ENCODE assay signal across 8 cellular contexts in genomic region chr1:149811514-149811889, GRCh38. TPM values are rescaled to one million over a fixed set of nuclear protein-coding genes. Genes with fewer than 3 reads are reported as not detected.
A peak's percentile ranks its signal among the peaks of the same experiment; 100 is the strongest.
DNase-seq lines count a peak whose midpoint lies in the region; ATAC-seq, FAIRE-seq and TF ChIP-seq lines count a peak whose summit lies in the region.
"Not testable (repeated sequence)": the region's sequence is repeated elsewhere in the genome, so short reads cannot be mapped to it uniquely, and the experiment has no call there.

No MANE protein-coding gene starts in this region.

- H3K79me2 ChIP-seq in Loucy (ENCODE audit: insufficient read depth, low read length); astrocyte (ENCODE audit: insufficient read depth, low read length); neural cell (replicated peaks; ENCODE audit: insufficient read depth, low read length): not testable (repeated sequence)

- not testable (repeated sequence) for H3K27me3 ChIP-seq in Loucy (ENCODE audit: insufficient read depth, low read length, poor library complexity, severe bottlenecking); astrocyte (ENCODE audit: insufficient read depth, low read length); neural cell (ENCODE audit: insufficient read depth, low read depth, low read length); upper lobe of left lung

- H3K9me3 Mint-ChIP-seq in HFFc6; astrocyte (ENCODE audit: unreplicated experiment): not testable (repeated sequence)

- peak; percentile 33 for DNase-seq in HFFc6
- DNase-seq in astrocyte (ENCODE audit: low read depth): peak; percentile 4
- DNase-seq in glomerular visceral epithelial cell (ENCODE audit: extremely low spot score): peak; percentile 16
- peak in 1 of 2 donors; percentile 21 for DNase-seq in upper lobe of left lung

- not testable (repeated sequence) for H4K20me1 ChIP-seq in Loucy (ENCODE audit: insufficient read depth, low read length, poor library complexity, severe bottlenecking); astrocyte (ENCODE audit: insufficient read depth, low read length); neural cell (ENCODE audit: insufficient read depth)

- peak overlapping the region; percentile 91 for H3K4me3 Mint-ChIP-seq in HFFc6
- peak overlapping the region; percentile 90 for H3K4me3 Mint-ChIP-seq in astrocyte (ENCODE audit: unreplicated experiment)

- H3K4me2 ChIP-seq in Loucy (ENCODE audit: low read depth, low read length, poor library complexity, severe bottlenecking) (peak overlapping the region; percentile 76), astrocyte (ENCODE audit: low read length) (peak overlapping the region; percentile 77)
- H3K4me2 ChIP-seq in neural cell (ENCODE audit: low read length): not testable (repeated sequence)

- not testable (repeated sequence) for H3K4me1 Mint-ChIP-seq in HFFc6 (ENCODE audit: low read depth); astrocyte (ENCODE audit: low read depth, unreplicated experiment)

- H3F3A ChIP-seq in Loucy (ENCODE audit: low read depth); neural cell (ENCODE audit: insufficient read depth, low read length, poor library complexity, severe bottlenecking): not testable (repeated sequence)

- H3K27me3 Mint-ChIP-seq in HFFc6 (ENCODE audit: insufficient read depth); astrocyte (ENCODE audit: low read depth, unreplicated experiment): not testable (repeated sequence)

- not testable (repeated sequence) for TF ChIP-seq CTCF in HFFc6 (IDR thresholded peaks at IDR 0.05); Loucy (conservative IDR thresholded peaks at IDR 0.05; ENCODE audit: low read length); astrocyte (IDR thresholded peaks at IDR 0.05; ENCODE audit: insufficient read depth, low read depth, low read length); neural cell (IDR thresholded peaks at IDR 0.05; ENCODE audit: poor library complexity, severe bottlenecking); upper lobe of left lung (IDR thresholded peaks at IDR 0.05)

- H3K4me1 ChIP-seq in Loucy (ENCODE audit: insufficient read depth, low read length, poor library complexity, severe bottlenecking); astrocyte (ENCODE audit: insufficient read depth, low read length); upper lobe of left lung: not testable (repeated sequence)

- not testable (repeated sequence) for H3K27ac ChIP-seq in astrocyte (ENCODE audit: low read depth, low read length); neural cell (ENCODE audit: low read length)
- H3K27ac ChIP-seq in upper lobe of left lung: peak overlapping the region in 2 of 4 donors; percentile 87 to 90

- not testable (repeated sequence) for H2AFZ ChIP-seq in Loucy (ENCODE audit: low read length); astrocyte (ENCODE audit: low read depth, low read length); neural cell (ENCODE audit: low read depth, low read length)

- not testable (repeated sequence) for TF ChIP-seq POLR2A in upper lobe of left lung (IDR thresholded peaks at IDR 0.05)

- peak overlapping the region; percentile 86 for H3K9ac ChIP-seq in Loucy (ENCODE audit: low read depth, low read length, poor library complexity, severe bottlenecking)
- H3K9ac ChIP-seq in astrocyte (ENCODE audit: low read length): peak overlapping the region; percentile 64
- H3K9ac ChIP-seq in neural cell (ENCODE audit: low read length): peak overlapping the region; percentile 39

- not testable (repeated sequence) for TF ChIP-seq RAD21 in neural cell (conservative IDR thresholded peaks at IDR 0.05)

- FAIRE-seq in astrocyte (lab: Jason Lieb, UNC): not testable (repeated sequence)

- H3K9me2 ChIP-seq in Loucy (replicated peaks; ENCODE audit: low read depth, low read length); neural cell (ENCODE audit: insufficient read depth, low read length): not testable (repeated sequence)

- WGBS in upper lobe of left lung, 2 donors: 9 to 11% methylated on average over 8 to 10 of the region's 14 CpGs

- H3K27ac Mint-ChIP-seq in HFFc6: peak overlapping the region; percentile 80
- not testable (repeated sequence) for H3K27ac Mint-ChIP-seq in astrocyte (ENCODE audit: unreplicated experiment)

- H3K36me3 ChIP-seq in Loucy (ENCODE audit: insufficient read depth, low read length); astrocyte (ENCODE audit: insufficient read depth, low read length); neural cell (ENCODE audit: insufficient read depth, low read length); upper lobe of left lung: not testable (repeated sequence)

- H3K9me3 ChIP-seq in Loucy (ENCODE audit: insufficient read depth, low read depth, low read length); astrocyte (ENCODE audit: insufficient read depth, low read depth, low read length); neural cell (ENCODE audit: low read length); upper lobe of left lung: not testable (repeated sequence)

- H3K4me3 ChIP-seq in GM08714 (ENCODE audit: low read length) (peak overlapping the region; percentile 57; the same call in 1 of the 2 replicates), Loucy (ENCODE audit: low read length, poor library complexity, severe bottlenecking) (peak overlapping the region; percentile 67), astrocyte (ENCODE audit: insufficient read depth, low read depth, low read length) (peak overlapping the region; percentile 45), neural cell (ENCODE audit: low read length) (peak overlapping the region; percentile 62), upper lobe of left lung (peak overlapping the region in 3 of 4 donors; percentile 51 to 59 (median 57))

- not testable (repeated sequence) for TF ChIP-seq EP300 in neural cell (conservative IDR thresholded peaks at IDR 0.05; ENCODE audit: poor library complexity, severe bottlenecking); upper lobe of left lung (IDR thresholded peaks at IDR 0.05)

- ATAC-seq in SK-N-SH treated with all-trans-retinoic acid at 6 μM for 48 hours (peak; percentile 24), upper lobe of left lung (ENCODE audit: low FRiP score in 2 of 2) (peak; percentile 30 to 69)

- not testable (repeated sequence) for H3K36me3 Mint-ChIP-seq in HFFc6 (ENCODE audit: low read depth); astrocyte (ENCODE audit: low read depth, unreplicated experiment)

RNA-seq across cellular contexts. Expression of gene FCGR1A, which starts 29.0 kb away (rescaled TPM):
- not detected for total RNA-seq in HFFc6 (2021; fragmentation: NEBNext Ultra II Directional; extraction: Animal tissue kit (Norgen Biotek cat#: 25700))
- not detected in 2 replicates for total RNA-seq in astrocyte
- polyA plus RNA-seq in neural cell: not detected in 2 replicates
- not detected in 2 replicates for polyA minus RNA-seq in neural cell
- 10 to 100 TPM; 12.8 to 52.7 (median 26.3) TPM for total RNA-seq in upper lobe of left lung

Comparison
In these comparisons a context has a peak if more than half of its experiments do, and no peak if none do; other contexts are left out.
1. RNA of gene FCGR1A, which starts 29.0 kb away (total RNA-seq): 12.8 to 52.7 TPM in upper lobe of left lung; not detected in HFFc6 and not detected in astrocyte; every median in the first group is over 10 times any median in the second.
2. Peak in every context shown above with its lines, with median percentiles within 50 percentile points of each other: H3K4me3 ChIP-seq and H3K9ac ChIP-seq.